ENCODE assay signal across 1 cellular context in genomic region chr14:74649167-74649566, GRCh38.
A peak's percentile ranks its signal among the peaks of the same experiment; 100 is the strongest.
TF ChIP-seq lines count a peak whose summit lies in the region.

No MANE protein-coding gene starts in this region.

TF ChIP-seq in H1, 55 proteins besides CTCF, POLR2A, EP300 and RAD21:
- TF ChIP-seq BRCA1 (IDR thresholded peaks at IDR 0.05; ENCODE audit: low read depth, low read length) (no peak), MAX (IDR thresholded peaks at IDR 0.05) (0 out of 2 replicates have a peak, but pooled peaks have one; percentile 10)
